ENCODE assay signal across 13 cellular contexts in the genomic region with DNA sequence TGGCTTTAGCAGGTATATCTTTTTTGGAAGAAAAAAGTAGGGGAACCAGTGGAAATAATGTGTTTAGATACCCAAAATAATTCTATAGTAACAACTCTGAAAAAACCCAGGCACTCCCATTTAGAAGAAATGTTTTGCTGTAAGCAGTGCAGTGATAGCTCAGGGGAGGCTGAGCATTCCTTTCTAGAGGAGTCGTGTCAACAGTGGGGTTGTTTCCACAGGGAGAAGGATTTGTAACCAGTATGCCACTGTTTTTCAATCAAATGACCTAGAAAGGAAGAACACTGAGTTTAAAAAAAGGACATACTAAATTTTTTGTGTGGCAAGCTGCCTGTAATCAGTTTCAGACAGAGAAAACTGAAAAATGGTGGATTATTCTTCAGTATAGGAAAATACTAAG. TPM values are rescaled to one million over a fixed set of nuclear protein-coding genes. Genes with fewer than 3 reads are reported as not detected.
A peak's percentile ranks its signal among the peaks of the same experiment; 100 is the strongest.
DNase-seq lines count a peak whose midpoint lies in the region; ATAC-seq and TF ChIP-seq lines count a peak whose summit lies in the region.
"Had no signal": no experiment of that assay in that cellular context is flagged by ENCODE, and none has a peak within 500 bp of the region (broad histone marks: within the 10 kb centered on the region; RNA-seq: fewer than 3 reads in every experiment).

No MANE protein-coding gene starts in this region.

- WGBS in adipose tissue, 3 donors, result 37 to 83% (median 52%) methylated on average over 1 of the region's 1 CpG
- WGBS in upper lobe of left lung, 2 donors, result 81 to 83% methylated on average over 1 of the region's 1 CpG

- peak overlapping the region; percentile 44 for H3K27ac Mint-ChIP-seq in MCF 10A (ENCODE audit: low read depth, unreplicated experiment)
- H3K27ac Mint-ChIP-seq: activated CD4-positive, alpha-beta T cell treated with anti-CD3 and anti-CD28 coated beads, Interleukin-2, amount 10 ng/mL, durations not matched to agents 7 days and 5 days had no signal

- TF ChIP-seq POLR2A in breast epithelium (IDR thresholded peaks at IDR 0.05), result no peak
- no peak for TF ChIP-seq POLR2A in upper lobe of left lung (IDR thresholded peaks at IDR 0.05)

- TF ChIP-seq CTCF in MCF 10A (IDR thresholded peaks at IDR 0.05; ENCODE audit: unreplicated experiment) (no peak), breast epithelium (IDR thresholded peaks at IDR 0.05) (no peak), upper lobe of left lung (IDR thresholded peaks at IDR 0.05) (no peak)

- no TSS peak for BruUV-seq in MCF 10A (replicated peaks; lab: Mats Ljungman, UMichigan)

- TF ChIP-seq EP300 in upper lobe of left lung (IDR thresholded peaks at IDR 0.05), result no peak

- H3K27me3 Mint-ChIP-seq in MCF 10A (ENCODE audit: insufficient read depth, unreplicated experiment), result no peaks in the 10 kb centered on the region
- H3K27me3 Mint-ChIP-seq: activated CD4-positive, alpha-beta T cell treated with anti-CD3 and anti-CD28 coated beads, Interleukin-2, amount 10 ng/mL, durations not matched to agents 7 days and 5 days had no signal

- H3K27me3 ChIP-seq in breast epithelium (no peaks in the 10 kb centered on the region), upper lobe of left lung (no peaks in the 10 kb centered on the region)

- peaks cover 10% of the 10 kb centered on the region for H3K4me1 Mint-ChIP-seq in MCF 10A (ENCODE audit: insufficient read depth, unreplicated experiment)

- H3K36me3 Mint-ChIP-seq in MCF 10A (ENCODE audit: insufficient read depth, unreplicated experiment), result peaks cover 40% of the 10 kb centered on the region

- H3K9me3 Mint-ChIP-seq in MCF 10A (ENCODE audit: unreplicated experiment), result no peaks in the 10 kb centered on the region
- H3K9me3 Mint-ChIP-seq: activated CD4-positive, alpha-beta T cell treated with anti-CD3 and anti-CD28 coated beads, Interleukin-2, amount 10 ng/mL, durations not matched to agents 7 days and 5 days had no signal

- no peak overlapping the region for H3K4me3 Mint-ChIP-seq in MCF 10A (ENCODE audit: unreplicated experiment)

- CTCF ChIA-PET in MCF 10A (lab: Yijun Ruan, JAX), result interaction anchor here (0.7 to 2.8 kb wide), 4 partner anchors 21 to 679 kb away, joined by 3 to 25 read pairs (median 8); no protein-coding TSS in a partner anchor

- ATAC-seq in upper lobe of left lung (ENCODE audit: low FRiP score in 2 of 2), result no peak
- ATAC-seq in GM18502 (IDR thresholded peaks at IDR 0.05; ENCODE audit: poor library complexity, unreplicated experiment), result no peak

- no peaks in the 10 kb centered on the region for H3K9me3 ChIP-seq in breast epithelium
- no peaks in the 10 kb centered on the region for H3K9me3 ChIP-seq in upper lobe of left lung

- H3K27ac ChIP-seq in breast epithelium, result no peak overlapping the region
- H3K27ac ChIP-seq in adipose tissue (ENCODE audit: low read depth, low read length), result peak overlapping the region; percentile 58
- H3K27ac ChIP-seq in upper lobe of left lung, result peak overlapping the region; percentile 6 to 95 (median 77)

- intact Hi-C loops in MCF 10A (cut with micrococcal nuclease) (no loop called here), breast epithelium (cut with DNase I; ENCODE audit: low total_unique reads) (no loop called here)

- H3K4me3 ChIP-seq in breast epithelium, result no peak overlapping the region
- peak overlapping the region in 1 of 4 donors; percentile 96 for H3K4me3 ChIP-seq in upper lobe of left lung

- H3K4me1 ChIP-seq in breast epithelium (peaks cover 0 to 6% of the 10 kb centered on the region in 2 donors), upper lobe of left lung (peaks cover 13 to 28% (median 20%) of the 10 kb centered on the region in 4 donors)

- DNase-seq in MCF 10A (ENCODE audit: unreplicated experiment) (no peak), breast epithelium (ENCODE audit: low spot score in 2 of 2) (no peak), iris pigment epithelial cell (ENCODE audit: low read depth) (peak; percentile 73), upper lobe of left lung (no peak), NCI-H510A (lab: John Stamatoyannopoulos, UW) (no peak)
- DNase-seq in stimulated activated CD8-positive, alpha-beta memory T cell treated with anti-CD3 and anti-CD28 coated beads, Interleukin-4, amount 100 ng/mL, for 48 hours, result no peak
- DNase-seq: activated CD4-positive, alpha-beta T cell treated with anti-CD3 and anti-CD28 coated beads, Interleukin-2, amount 10 ng/mL, durations not matched to agents 7 days and 5 days; cortex of kidney; NCI-H1436 treated with DMSO at 0.1 percent for 48 hours; NK-92 treated with Interleukin-12 subunit alpha and Interleukin-12 subunit beta, amount 100 ng/mL, for 24 hours; retina had no signal

- no peaks in the 10 kb centered on the region for H3K36me3 ChIP-seq in breast epithelium
- peaks cover 22 to 37% (median 37%) of the 10 kb centered on the region in 4 donors for H3K36me3 ChIP-seq in upper lobe of left lung

- POLR2A ChIA-PET in MCF 10A (lab: Yijun Ruan, JAX), result interaction anchor here (0.6 to 3.2 kb wide), 5 partner anchors 13 to 458 kb away, joined by 3 to 85 read pairs (median 3); a partner anchor contains a TSS

RNA-seq across cellular contexts. Expression of a gene that starts 2.4 kb away (rescaled TPM):
- 56.4 and 70.6 TPM in 2 replicates for total RNA-seq in MCF 10A (2022)
- 100 to 1,000 TPM in 2 of 3 donors, 10 to 100 TPM in 1; 85.6 to 211 (median 101) TPM for total RNA-seq in breast epithelium
- 100 to 1,000 TPM in 2 of 3 donors, 10 to 100 TPM in 1; 54.1 to 306 (median 120) TPM for polyA plus RNA-seq in adipose tissue
- total RNA-seq in upper lobe of left lung, result 100 to 1,000 TPM; 118 to 211 (median 183) TPM

RNA-seq across cellular contexts. Expression of a gene that starts 29.0 kb away (rescaled TPM):
- total RNA-seq in MCF 10A (2022) (19.0 and 19.4 TPM in 2 replicates), breast epithelium (1 to 10 TPM; 5.9 to 8.8 (median 5.9) TPM), upper lobe of left lung (10 to 100 TPM in 5 of 6 donors, 1 to 10 TPM in 1; 1.4 to 23.0 (median 14.3) TPM)
- polyA plus RNA-seq in adipose tissue, result 10 to 100 TPM in 1 of 3 donors, 1 to 10 TPM in 2; 7.6 to 14.1 (median 9.7) TPM

RNA-seq across cellular contexts. Expression of a gene that starts 48.5 kb away (rescaled TPM):
- 0.66 TPM in 1 of 2 replicates, not detected in the other for total RNA-seq in MCF 10A (2022)
- under 1 TPM in 2 of 3 donors, not detected in 1; 0.29 to 0.64 TPM for total RNA-seq in breast epithelium
- polyA plus RNA-seq in adipose tissue, result under 1 TPM in 2 of 3 donors, not detected in 1; 0.14 to 0.34 TPM
- total RNA-seq in upper lobe of left lung, result under 1 TPM in 2 of 6 donors, not detected in 4; 0.26 to 0.59 TPM

Comparison
In these comparisons a context has a peak if more than half of its experiments do, and no peak if none do; other contexts are left out.
1. H3K27ac ChIP-seq: peak in adipose tissue (single experiment) and upper lobe of left lung (4 of 4); none in breast epithelium (0 of 2).